In genomic region chrX:154039577-154039976, GRCh38 we compare ENCODE assay signal across 13 cellular contexts. TPM values are rescaled to one million over a fixed set of nuclear protein-coding genes. Genes with fewer than 3 reads are reported as not detected.
DNase-seq lines count a peak whose midpoint lies in the region; ATAC-seq and TF ChIP-seq lines count a peak whose summit lies in the region.
"Had no signal": no experiment of that assay in that cellular context is flagged by ENCODE, and none has a peak within 500 bp of the region (broad histone marks: within the 10 kb centered on the region; RNA-seq: fewer than 3 reads in every experiment).

No MANE protein-coding gene starts in this region.

- H3K36me3 ChIP-seq in ACC112 (ENCODE audit: insufficient read depth, low read length): no peaks in the 10 kb centered on the region
- 0 out of 2 replicates have a peak, but pooled peaks cover 1% of the 10 kb centered on the region for H3K36me3 ChIP-seq in Caco-2 (ENCODE audit: control insufficient read depth, insufficient read depth, low read length)
- H3K36me3 ChIP-seq in psoas muscle (ENCODE audit: insufficient read depth in 1 of 2, low read depth in 1 of 2): no peaks in the 10 kb centered on the region

- POLR2A ChIA-PET in Caco-2 (lab: Charles Lee): no interaction called here

- H3K4me3 Mint-ChIP-seq in Caco-2 (ENCODE audit: unreplicated experiment): no peak overlapping the region
- H3K4me3 Mint-ChIP-seq: H9 had no signal

- H3K79me2 ChIP-seq in ACC112 (ENCODE audit: control insufficient read depth, insufficient read depth, low read length, unreplicated experiment): peaks cover 37% of the 10 kb centered on the region

- no peak overlapping the region for H2AFZ ChIP-seq in ACC112 (ENCODE audit: low read length, unreplicated experiment)

- no peaks in the 10 kb centered on the region for H3K27me3 Mint-ChIP-seq in Caco-2 (ENCODE audit: insufficient read depth, unreplicated experiment)

- no peak for DNase-seq in Caco-2
- no peak for DNase-seq in epithelial cell of prostate (ENCODE audit: low read depth, low spot score)
- peak in 1 of 2 donors; percentile 66 for DNase-seq in psoas muscle
- no peak for DNase-seq in putamen (ENCODE audit: low spot score)
- DNase-seq: DMS79; H9; NCI-H1092; NCI-H2171 treated with DMSO at 0.1 percent for 48 hours; stimulated activated CD8-positive, alpha-beta memory T cell treated with anti-CD3 and anti-CD28 coated beads, Interleukin-4, amount 100 ng/mL, for 48 hours had no signal

- intact Hi-C loops in Caco-2 (cut with micrococcal nuclease; ENCODE audit: unreplicated experiment): no loop called here
- intact Hi-C loops in psoas muscle (cut with DNase I): no loop called here

- CTCF ChIA-PET in Caco-2 (lab: Charles Lee): interaction anchor here (0.7 kb wide), 1 partner anchor 26 kb away, joined by 3 read pairs; no protein-coding TSS in a partner anchor

- ATAC-seq in psoas muscle: peak; percentile 23 to 69 (median 61)
- no peak for ATAC-seq in GM21390 (IDR thresholded peaks at IDR 0.05; ENCODE audit: unreplicated experiment)
- no peak for ATAC-seq in GM19397 (IDR thresholded peaks at IDR 0.05; ENCODE audit: unreplicated experiment)

- no peak for TF ChIP-seq CTCF in Caco-2 (IDR thresholded peaks at IDR 0.05; ENCODE audit: insufficient read depth in 1 of 2, low read depth in 1 of 2, low read length in 1 of 2, severe bottlenecking in 1 of 2, unreplicated experiment in 1 of 2)
- no peak for TF ChIP-seq CTCF in psoas muscle (IDR thresholded peaks at IDR 0.05)

- H3K27ac ChIP-seq in ACC112 (ENCODE audit: low read depth, low read length) (peak overlapping the region; percentile 94), epithelial cell of prostate (peak overlapping the region; percentile 68), psoas muscle (peak overlapping the region; percentile 70)
- H3K27ac ChIP-seq: BLaER1 had no signal

- H3K4me3 ChIP-seq in ACC112 (ENCODE audit: low read depth, low read length) (peak overlapping the region; percentile 33; the same call in 1 of the 2 replicates), Caco-2 (ENCODE audit: low read depth, low read length) (no peak overlapping the region), psoas muscle (no peak overlapping the region)
- H3K4me3 ChIP-seq: BLaER1 had no signal

- no peaks in the 10 kb centered on the region for H3K9me3 ChIP-seq in Caco-2
- H3K9me3 ChIP-seq in psoas muscle: no peaks in the 10 kb centered on the region
- H3K9me3 ChIP-seq: BLaER1 had no signal

- no TSS peak for BruUV-seq in Caco-2 (replicated peaks; lab: Mats Ljungman, UMichigan)

- peaks cover 55% of the 10 kb centered on the region for H3K4me1 ChIP-seq in ACC112 (ENCODE audit: control insufficient read depth, insufficient read depth, low read length, unreplicated experiment)
- no peaks in the 10 kb centered on the region for H3K4me1 ChIP-seq in Caco-2
- peaks cover 40% of the 10 kb centered on the region for H3K4me1 ChIP-seq in psoas muscle

- peaks cover 29% of the 10 kb centered on the region for H3K36me3 Mint-ChIP-seq in Caco-2 (ENCODE audit: insufficient read depth, unreplicated experiment)

- WGBS in psoas muscle, 3 donors: 57 to 75% (median 61%) methylated on average over 11 of the region's 11 CpGs

- no peaks in the 10 kb centered on the region for H3K9me3 Mint-ChIP-seq in Caco-2 (ENCODE audit: unreplicated experiment)

- peaks cover 9% of the 10 kb centered on the region for H3K4me1 Mint-ChIP-seq in Caco-2 (ENCODE audit: low read depth, unreplicated experiment)

- peak overlapping the region; percentile 53 for H3K27ac Mint-ChIP-seq in Caco-2 (ENCODE audit: unreplicated experiment)
- H3K27ac Mint-ChIP-seq: H9 had no signal

- H3K27me3 ChIP-seq in ACC112 (ENCODE audit: insufficient read depth, low read length): no peaks in the 10 kb centered on the region
- H3K27me3 ChIP-seq in Caco-2 (replicated peaks; ENCODE audit: control insufficient read depth, insufficient read depth, low read length): no peaks in the 10 kb centered on the region
- peaks cover 0 to 11% (median 0%) of the 10 kb centered on the region in 3 donors for H3K27me3 ChIP-seq in psoas muscle (ENCODE audit: insufficient read depth in 3 of 3, low read length in 2 of 3)

RNA-seq across cellular contexts. Expression of gene IRAK1, which starts 19.9 kb away (rescaled TPM):
- 119 and 126 TPM in 2 replicates for total RNA-seq in Caco-2 (2022)
- 100 to 1,000 TPM in 2 of 4 donors, 10 to 100 TPM in 2; 56.1 to 158 (median 101) TPM for total RNA-seq in psoas muscle
- 100 to 1,000 TPM; 127 to 368 (median 202) TPM for polyA plus RNA-seq in psoas muscle

RNA-seq across cellular contexts. Expression of gene MECP2, which starts 57.9 kb away (rescaled TPM):
- total RNA-seq in Caco-2 (2022): 30.6 and 36.4 TPM in 2 replicates
- total RNA-seq in psoas muscle: 10 to 100 TPM; 27.6 to 46.9 (median 33.9) TPM
- 10 to 100 TPM; 33.5 to 54.4 (median 35.5) TPM for polyA plus RNA-seq in psoas muscle

Comparison
In these comparisons a context has a peak if more than half of its experiments do, and no peak if none do; other contexts are left out.
1. ATAC-seq: peak in psoas muscle (4 of 4); none in GM21390 (single experiment) and GM19397 (single experiment).
2. Peak in every context shown above with its lines, with median percentiles within 50 percentile points of each other: H3K27ac ChIP-seq.